In the genomic region with DNA sequence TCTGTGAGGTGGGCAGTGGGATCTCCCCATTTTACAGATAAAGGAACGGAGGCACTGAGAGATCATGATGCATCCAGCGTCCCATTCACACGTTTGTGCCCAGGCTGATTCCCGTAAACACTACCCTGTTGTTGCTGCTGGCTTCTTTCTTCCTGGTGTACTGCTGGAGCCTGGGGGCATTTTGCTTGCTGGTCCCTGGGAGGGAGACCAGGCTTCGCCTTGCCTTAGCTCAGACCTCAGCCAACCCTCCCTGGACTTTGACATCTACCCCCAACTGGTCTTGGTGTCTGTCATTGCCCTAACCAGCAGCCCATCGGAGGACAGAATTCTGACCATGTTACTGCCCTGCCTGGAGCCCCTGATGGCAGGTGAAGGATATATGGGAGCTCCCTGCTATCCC, we compare ENCODE assay signal across 25 cellular contexts.
DNase-seq lines count a peak whose midpoint lies in the region; ATAC-seq, FAIRE-seq and TF ChIP-seq lines count a peak whose summit lies in the region.
"Had no signal": no experiment of that assay in that cellular context is flagged by ENCODE, and none has a peak within 500 bp of the region (broad histone marks: within the 10 kb centered on the region; RNA-seq: fewer than 3 reads in every experiment).

No MANE protein-coding gene starts in this region.

- peak overlapping the region; percentile 78 for H3K27ac ChIP-seq in SK-N-SH (ENCODE audit: low read depth in 2 of 2, low read length in 1 of 2)
- peak overlapping the region; percentile 98 for H3K27ac ChIP-seq in endothelial cell of umbilical vein (ENCODE audit: insufficient read depth, low read depth, low read length)
- H3K27ac ChIP-seq: 22Rv1, KMS-11, parathyroid adenoma, Peyer's patch had no signal

- H3K4me3 Mint-ChIP-seq in nephron, result no peak overlapping the region
- H3K4me3 Mint-ChIP-seq: activated T-cell treated with anti-CD3 and anti-CD28 coated beads, Interleukin-2, amount 50 U/mL, for 4 hours; naive thymus-derived CD8-positive, alpha-beta T cell; T-helper 1 cell treated with Interleukin-12 subunit alpha and Interleukin-12 subunit beta and Interleukin-4 antibody, amounts not matched to agents 30 μg/mL and 1 μg/mL, for 36 hours had no signal

- dilution Hi-C loops in endothelial cell of umbilical vein (cut with MboI; ENCODE audit: extremely low pct_ligation_motif_present, low sequenced_read_pairs), result no loop called here

- H3K9me1 ChIP-seq in endothelial cell of umbilical vein (replicated peaks; ENCODE audit: control insufficient read depth, extremely low read depth, insufficient read depth, low read length), result no peaks in the 10 kb centered on the region

- H4K20me1 ChIP-seq in SK-N-SH (ENCODE audit: insufficient read depth) (peaks cover 4% of the 10 kb centered on the region; the same call in 1 of the 2 replicates), endothelial cell of umbilical vein (replicated peaks; ENCODE audit: control insufficient read depth, extremely low read depth, insufficient read depth, low read length) (no peaks in the 10 kb centered on the region)

- TF ChIP-seq RAD21 in SK-N-SH (IDR thresholded peaks at IDR 0.05; ENCODE audit: low read length), result no peak

- TF ChIP-seq EP300 in SK-N-SH (IDR thresholded peaks at IDR 0.05; ENCODE audit: borderline replicate concordance in 1 of 2, low read depth in 1 of 2, low read length in 1 of 2), result no peak

- no peaks in the 10 kb centered on the region for H3K9me3 Mint-ChIP-seq in nephron
- H3K9me3 Mint-ChIP-seq: activated T-cell treated with anti-CD3 and anti-CD28 coated beads, Interleukin-2, amount 50 U/mL, for 4 hours; naive thymus-derived CD8-positive, alpha-beta T cell; T-helper 1 cell treated with Interleukin-12 subunit alpha and Interleukin-12 subunit beta and Interleukin-4 antibody, amounts not matched to agents 30 μg/mL and 1 μg/mL, for 36 hours had no signal

- H2AFZ ChIP-seq in SK-N-SH (ENCODE audit: low read depth) (no peak overlapping the region), endothelial cell of umbilical vein (ENCODE audit: low read depth, low read length) (no peak overlapping the region)
- H2AFZ ChIP-seq: parathyroid adenoma had no signal

- no TSS peak for BruUV-seq in endothelial cell of umbilical vein (replicated peaks; lab: Mats Ljungman, UMichigan)

- peaks cover 35% of the 10 kb centered on the region for H3F3A ChIP-seq in SK-N-SH (replicated peaks; ENCODE audit: insufficient read depth)

- WGBS in SK-N-SH (ENCODE audit: low lambda C conversion rate), result 94% methylated on average over 6 of the region's 6 CpGs

- H3K27me3 ChIP-seq in SK-N-SH (ENCODE audit: insufficient read depth), result no peaks in the 10 kb centered on the region
- no peaks in the 10 kb centered on the region for H3K27me3 ChIP-seq in endothelial cell of umbilical vein (ENCODE audit: control insufficient read depth in 2 of 2, insufficient read depth in 2 of 2, low read length in 2 of 2)
- H3K27me3 ChIP-seq: adrenal gland, left lung, Peyer's patch had no signal

- H3K36me3 ChIP-seq in SK-N-SH (replicated peaks in 1 of 2; ENCODE audit: control insufficient read depth in 1 of 2, insufficient read depth in 2 of 2, low read length in 1 of 2), result peaks cover 0 to 11% of the 10 kb centered on the region in 2 experiments
- H3K36me3 ChIP-seq in endothelial cell of umbilical vein (ENCODE audit: control insufficient read depth in 2 of 2, extremely low read depth in 1 of 2, insufficient read depth in 2 of 2, low read length in 2 of 2), result peaks cover 2 to 3% of the 10 kb centered on the region in 2 experiments
- H3K36me3 ChIP-seq: adrenal gland, left lung, Peyer's patch had no signal

- no peaks in the 10 kb centered on the region for H3K27me3 Mint-ChIP-seq in nephron (ENCODE audit: low read depth)
- H3K27me3 Mint-ChIP-seq: naive thymus-derived CD8-positive, alpha-beta T cell had no signal

- TF ChIP-seq POLR2A in endothelial cell of umbilical vein (IDR thresholded peaks at IDR 0.05; ENCODE audit: low read depth, low read length), result no peak

- H3K4me2 ChIP-seq in SK-N-SH (peak overlapping the region; percentile 71; the same call in 1 of the 2 replicates), endothelial cell of umbilical vein (ENCODE audit: insufficient read depth, low read length) (no peak overlapping the region)
- H3K4me2 ChIP-seq: KMS-11 had no signal

- H3K4me1 Mint-ChIP-seq in nephron, result peaks cover 78% of the 10 kb centered on the region

- no peak for FAIRE-seq in endothelial cell of umbilical vein (lab: Jason Lieb, UNC)

- ATAC-seq in SK-N-SH treated with all-trans-retinoic acid at 6 μM for 48 hours (no peak), GM21737 (IDR thresholded peaks at IDR 0.05; ENCODE audit: unreplicated experiment) (no peak)
- ATAC-seq: activated T-cell treated with anti-CD3 and anti-CD28 coated beads, Interleukin-2, amount 50 U/mL, for 4 hours; naive thymus-derived CD8-positive, alpha-beta T cell; right cardiac atrium had no signal

- H3K4me1 ChIP-seq in SK-N-SH (ENCODE audit: control insufficient read depth in 1 of 2, insufficient read depth in 2 of 2, low read depth in 1 of 2, low read length in 1 of 2) (peaks cover 25 to 37% of the 10 kb centered on the region in 2 experiments), endothelial cell of umbilical vein (ENCODE audit: control insufficient read depth, extremely low read depth, insufficient read depth, low read length) (peaks cover 60% of the 10 kb centered on the region)
- H3K4me1 ChIP-seq: parathyroid adenoma, Peyer's patch had no signal

- intact Hi-C loops in endothelial cell of umbilical vein (cut with micrococcal nuclease), result no loop called here

- H3K4me3 ChIP-seq in SK-N-SH (ENCODE audit: low read depth in 2 of 2, low read length in 1 of 2) (no peak overlapping the region), endothelial cell of umbilical vein (replicated peaks in 1 of 3; ENCODE audit: insufficient read depth in 1 of 3, low read depth in 1 of 3, low read length in 3 of 3) (no peak overlapping the region)
- H3K4me3 ChIP-seq: adrenal gland, left lung, Peyer's patch had no signal

- peak overlapping the region; percentile 95 to 98 (median 97) for H3K27ac Mint-ChIP-seq in nephron
- H3K27ac Mint-ChIP-seq: naive thymus-derived CD8-positive, alpha-beta T cell; T-helper 1 cell treated with Interleukin-12 subunit alpha and Interleukin-12 subunit beta and Interleukin-4 antibody, amounts not matched to agents 30 μg/mL and 1 μg/mL, for 36 hours had no signal

- peaks cover 22% of the 10 kb centered on the region for H3K36me3 Mint-ChIP-seq in nephron (ENCODE audit: low read depth)
- H3K36me3 Mint-ChIP-seq: naive thymus-derived CD8-positive, alpha-beta T cell had no signal

- DNase-seq in SK-N-SH (no peak), endothelial cell of umbilical vein (ENCODE audit: low read depth, low spot score) (no peak), GM03348 (ENCODE audit: low spot score) (no peak), dedifferentiated amniotic fluid mesenchymal stem cell (ENCODE audit: extremely low spot score) (no peak), D341Med (ENCODE audit: low spot score) (no peak)
- DNase-seq: activated naive CD4-positive, alpha-beta T cell; activated T-cell treated with anti-CD3 and anti-CD28 coated beads, Interleukin-2, amount 50 U/mL, for 4 hours; dermis blood vessel endothelial cell; DMS53; left lung; naive thymus-derived CD8-positive, alpha-beta T cell; NCI-H146; NCI-H510A; Peyer's patch; right cardiac atrium; stimulated activated CD4-positive, alpha-beta T cell treated with anti-CD3 and anti-CD28 coated beads, Interleukin-4, amount 100 ng/mL, for 4 hours; stimulated activated naive CD4-positive, alpha-beta T cell had no signal

- no peaks in the 10 kb centered on the region for H3K9me2 ChIP-seq in SK-N-SH

- POLR2A ChIA-PET in SK-N-SH (lab: Yijun Ruan, JAX) (no interaction called here), endothelial cell of umbilical vein (lab: Charles Lee) (no interaction called here)

- TF ChIP-seq CTCF in SK-N-SH (IDR thresholded peaks at IDR 0.05), result no peak
- TF ChIP-seq CTCF in endothelial cell of umbilical vein (IDR thresholded peaks at IDR 0.05; ENCODE audit: extremely low read depth in 1 of 2, insufficient read depth in 1 of 2, low read depth in 1 of 2, low read length in 2 of 2), result no peak
- no peak for TF ChIP-seq CTCF in nephron (IDR thresholded peaks at IDR 0.05; ENCODE audit: unreplicated experiment in 3 of 3)

- H3K79me2 ChIP-seq in SK-N-SH (ENCODE audit: insufficient read depth), result peaks cover 59% of the 10 kb centered on the region
- peaks cover 79% of the 10 kb centered on the region for H3K79me2 ChIP-seq in endothelial cell of umbilical vein (ENCODE audit: control insufficient read depth, insufficient read depth, low read length)
- H3K79me2 ChIP-seq: parathyroid adenoma had no signal

- H3K9ac ChIP-seq in SK-N-SH (no peak overlapping the region), endothelial cell of umbilical vein (replicated peaks; ENCODE audit: extremely low read depth, insufficient read depth, low read length) (peak overlapping the region; percentile 76)
- H3K9ac ChIP-seq: KMS-11, parathyroid adenoma had no signal

- H3K9me3 ChIP-seq in SK-N-SH (no peaks in the 10 kb centered on the region), endothelial cell of umbilical vein (replicated peaks; ENCODE audit: control insufficient read depth, insufficient read depth, low read length) (no peaks in the 10 kb centered on the region)
- H3K9me3 ChIP-seq: adrenal gland, left lung, Peyer's patch had no signal

- CTCF ChIA-PET in SK-N-SH (lab: Yijun Ruan, JAX) (no interaction called here), endothelial cell of umbilical vein (lab: Charles Lee) (interaction anchor here (0.7 to 2.7 kb wide), 2 partner anchors 81 to 593 kb away, joined by 3 to 10 read pairs; no protein-coding TSS in a partner anchor)

TF ChIP-seq in SK-N-SH, 30 proteins besides CTCF, POLR2A, EP300 and RAD21 (continues in another document):
- no peak for TF ChIP-seq CHD2 (IDR thresholded peaks at IDR 0.05; ENCODE audit: low read length, partially characterized antibody)
- TF ChIP-seq POLR2AphosphoS5 (IDR thresholded peaks at IDR 0.05; ENCODE audit: low read depth, low read length), result no peak
- TF ChIP-seq RCOR1 (IDR thresholded peaks at IDR 0.05; ENCODE audit: low read length), result no peak
- TF ChIP-seq RXRA (IDR thresholded peaks at IDR 0.05; ENCODE audit: borderline replicate concordance, low read depth), result no peak

TF ChIP-seq in SK-N-SH treated with all-trans-retinoic acid at 6 μM for 48 hours, 23 proteins besides CTCF, POLR2A, EP300 and RAD21 (continues in another document):
- TF ChIP-seq OSR1 (CRISPR knock-in tag; IDR thresholded peaks at IDR 0.05), result no peak
- no peak for TF ChIP-seq ZNF8 (CRISPR knock-in tag; IDR thresholded peaks at IDR 0.05)
- no peak for TF ChIP-seq PPARA (CRISPR knock-in tag; IDR thresholded peaks at IDR 0.05; ENCODE audit: borderline replicate concordance)
- TF ChIP-seq SNAI2 (CRISPR knock-in tag; IDR thresholded peaks at IDR 0.05), result no peak

TF ChIP-seq in endothelial cell of umbilical vein, 7 proteins besides CTCF, POLR2A, EP300 and RAD21 (continues in another document):
- no peak for TF ChIP-seq FOS (IDR thresholded peaks at IDR 0.05; ENCODE audit: borderline replicate concordance, insufficient read depth, low read length)
- no peak for TF ChIP-seq MYC (IDR thresholded peaks at IDR 0.05; ENCODE audit: low read depth, low read length)
- TF ChIP-seq, protein P1, sequence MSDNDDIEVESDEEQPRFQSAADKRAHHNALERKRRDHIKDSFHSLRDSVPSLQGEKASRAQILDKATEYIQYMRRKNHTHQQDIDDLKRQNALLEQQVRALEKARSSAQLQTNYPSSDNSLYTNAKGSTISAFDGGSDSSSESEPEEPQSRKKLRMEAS (IDR thresholded peaks at IDR 0.05; ENCODE audit: insufficient read depth, insufficient read length), result no peak
